In genomic region chr4:6423575-6423974, GRCh38 we compare ENCODE assay signal across 14 cellular contexts. TPM values are rescaled to one million over a fixed set of nuclear protein-coding genes. Genes with fewer than 3 reads are reported as not detected.
A peak's percentile ranks its signal among the peaks of the same experiment; 100 is the strongest.
DNase-seq lines count a peak whose midpoint lies in the region; ATAC-seq and TF ChIP-seq lines count a peak whose summit lies in the region.
"Had no signal": no experiment of that assay in that cellular context is flagged by ENCODE, and none has a peak within 500 bp of the region (broad histone marks: within the 10 kb centered on the region; RNA-seq: fewer than 3 reads in every experiment).

No MANE protein-coding gene starts in this region.

- no peak overlapping the region for H2AFZ ChIP-seq in SK-N-SH (ENCODE audit: low read depth)
- H2AFZ ChIP-seq: parathyroid adenoma had no signal

- no peak overlapping the region for H3K27ac Mint-ChIP-seq in CD8-positive, alpha-beta T cell
- H3K27ac Mint-ChIP-seq in activated naive CD4-positive, alpha-beta T cell treated with anti-CD3 and anti-CD28 coated beads, Interleukin-2, amount 10 ng/mL, durations not matched to agents 7 days and 5 days: no peak overlapping the region
- H3K27ac Mint-ChIP-seq: activated T-helper 2 cell treated with anti-CD3 and anti-CD28 coated beads, Interferon-gamma antibody, Interleukin-2, Interleukin-4, amounts not matched to agents 10 μg/mL and 5 μg/mL and 100 μg/mL, durations not matched to agents 14 hours and 24 hours and 36 hours had no signal

- no peaks in the 10 kb centered on the region for H3K36me3 ChIP-seq in CD8-positive, alpha-beta T cell (ENCODE audit: insufficient read depth, low read length)
- no peaks in the 10 kb centered on the region for H3K36me3 ChIP-seq in SK-N-SH (replicated peaks in 1 of 2; ENCODE audit: control insufficient read depth in 1 of 2, insufficient read depth in 2 of 2, low read length in 1 of 2)
- H3K36me3 ChIP-seq: gastroesophageal sphincter, lower lobe of right lung had no signal

- H3K4me2 ChIP-seq in SK-N-SH: no peak overlapping the region

- H3K4me3 ChIP-seq in CD8-positive, alpha-beta T cell (ENCODE audit: low read depth, low read length): no peak overlapping the region
- no peak overlapping the region for H3K4me3 ChIP-seq in SK-N-SH (ENCODE audit: low read depth in 2 of 2, low read length in 1 of 2)
- H3K4me3 ChIP-seq: gastroesophageal sphincter, lower lobe of right lung had no signal

- POLR2A ChIA-PET in GM10248 (lab: Yijun Ruan, JAX) (no interaction called here), SK-N-SH (lab: Yijun Ruan, JAX) (no interaction called here)
- POLR2A ChIA-PET in CD8-positive, alpha-beta T cell (lab: Charles Lee): no interaction called here

- H3K27me3 ChIP-seq in CD8-positive, alpha-beta T cell (ENCODE audit: insufficient read depth, low read length): no peaks in the 10 kb centered on the region
- H3K27me3 ChIP-seq in SK-N-SH (ENCODE audit: insufficient read depth): no peaks in the 10 kb centered on the region

- H3K4me3 Mint-ChIP-seq in CD8-positive, alpha-beta T cell: no peak overlapping the region
- no peak overlapping the region for H3K4me3 Mint-ChIP-seq in activated naive CD4-positive, alpha-beta T cell treated with anti-CD3 and anti-CD28 coated beads, Interleukin-2, amount 10 ng/mL, durations not matched to agents 7 days and 5 days

- H3K36me3 Mint-ChIP-seq in CD8-positive, alpha-beta T cell: no peaks in the 10 kb centered on the region
- H3K36me3 Mint-ChIP-seq in activated naive CD4-positive, alpha-beta T cell treated with anti-CD3 and anti-CD28 coated beads, Interleukin-2, amount 10 ng/mL, durations not matched to agents 7 days and 5 days: no peaks in the 10 kb centered on the region

- no peaks in the 10 kb centered on the region for H3K9me3 ChIP-seq in CD8-positive, alpha-beta T cell (ENCODE audit: low read length)
- no peaks in the 10 kb centered on the region for H3K9me3 ChIP-seq in SK-N-SH
- H3K9me3 ChIP-seq: gastroesophageal sphincter, lower lobe of right lung had no signal

- no peak for TF ChIP-seq CTCF in GM10248 (IDR thresholded peaks at IDR 0.05; ENCODE audit: control extremely low read depth, extremely low read depth, low read depth, missing control alignments)
- TF ChIP-seq CTCF in CD8-positive, alpha-beta T cell (IDR thresholded peaks at IDR 0.05): no peak
- TF ChIP-seq CTCF in SK-N-SH (IDR thresholded peaks at IDR 0.05): no peak

- TF ChIP-seq RAD21 in SK-N-SH (IDR thresholded peaks at IDR 0.05; ENCODE audit: low read length): no peak

- CTCF ChIA-PET in GM10248 (lab: Yijun Ruan, JAX) (no interaction called here), SK-N-SH (lab: Yijun Ruan, JAX) (no interaction called here)
- CTCF ChIA-PET in CD8-positive, alpha-beta T cell (lab: Charles Lee): no interaction called here
- CTCF ChIA-PET in activated naive CD4-positive, alpha-beta T cell treated with anti-CD3 and anti-CD28 coated beads, Interleukin-2, amount 10 ng/mL, durations not matched to agents 7 days and 5 days (lab: Charles Lee): no interaction called here

- no peak overlapping the region for H3K27ac ChIP-seq in CD8-positive, alpha-beta T cell (ENCODE audit: low read depth, low read length)
- H3K27ac ChIP-seq in SK-N-SH (ENCODE audit: low read depth in 2 of 2, low read length in 1 of 2): no peak overlapping the region
- H3K27ac ChIP-seq: gastroesophageal sphincter, lower lobe of right lung, parathyroid adenoma had no signal

- no peaks in the 10 kb centered on the region for H4K20me1 ChIP-seq in SK-N-SH (ENCODE audit: insufficient read depth)

- no peaks in the 10 kb centered on the region for H3K9me2 ChIP-seq in SK-N-SH

- H3K9me3 Mint-ChIP-seq in CD8-positive, alpha-beta T cell: no peaks in the 10 kb centered on the region
- H3K9me3 Mint-ChIP-seq in activated naive CD4-positive, alpha-beta T cell treated with anti-CD3 and anti-CD28 coated beads, Interleukin-2, amount 10 ng/mL, durations not matched to agents 7 days and 5 days: no peaks in the 10 kb centered on the region
- H3K9me3 Mint-ChIP-seq: activated T-helper 2 cell treated with anti-CD3 and anti-CD28 coated beads, Interferon-gamma antibody, Interleukin-2, Interleukin-4, amounts not matched to agents 10 μg/mL and 5 μg/mL and 100 μg/mL, durations not matched to agents 14 hours and 24 hours and 36 hours had no signal

- H3K4me1 ChIP-seq in CD8-positive, alpha-beta T cell (ENCODE audit: insufficient read depth, low read length): no peaks in the 10 kb centered on the region
- H3K4me1 ChIP-seq in SK-N-SH (ENCODE audit: control insufficient read depth in 1 of 2, insufficient read depth in 2 of 2, low read depth in 1 of 2, low read length in 1 of 2): no peaks in the 10 kb centered on the region; a peak in 1 of 4 replicates
- H3K4me1 ChIP-seq: gastroesophageal sphincter, lower lobe of right lung, parathyroid adenoma had no signal

- ATAC-seq in GM19324 (IDR thresholded peaks at IDR 0.05; ENCODE audit: low FRiP score, unreplicated experiment) (peak; percentile 81), HG02759 (IDR thresholded peaks at IDR 0.05; ENCODE audit: unreplicated experiment) (peak; percentile 94), HG03469 (IDR thresholded peaks at IDR 0.05; ENCODE audit: unreplicated experiment) (peak; percentile 98)
- no peak for ATAC-seq in CD8-positive, alpha-beta T cell
- ATAC-seq in activated CD4-positive, CD25-positive, alpha-beta regulatory T cell treated with anti-CD3 and anti-CD28 coated beads, Interleukin-2, amount 50 U/mL, for 24 hours: no peak
- ATAC-seq: gastroesophageal sphincter, lower lobe of right lung had no signal

- DNase-seq in GM10248 (ENCODE audit: extremely low spot score): peak; percentile 82
- no peak for DNase-seq in CD8-positive, alpha-beta T cell
- no peak for DNase-seq in activated naive CD4-positive, alpha-beta T cell treated with anti-CD3 and anti-CD28 coated beads, Interleukin-2, amount 10 ng/mL, durations not matched to agents 7 days and 5 days
- DNase-seq in SK-N-SH: no peak
- DNase-seq: lower lobe of right lung; NCI-H1105; stimulated activated CD4-positive, alpha-beta T cell treated with anti-CD3 and anti-CD28 coated beads, Interleukin-4, amount 100 ng/mL, for 1 hour had no signal

- H3K27me3 Mint-ChIP-seq in CD8-positive, alpha-beta T cell (ENCODE audit: low read depth): peaks cover 16% of the 10 kb centered on the region
- H3K27me3 Mint-ChIP-seq in activated naive CD4-positive, alpha-beta T cell treated with anti-CD3 and anti-CD28 coated beads, Interleukin-2, amount 10 ng/mL, durations not matched to agents 7 days and 5 days: peaks cover 3% of the 10 kb centered on the region

- 23% methylated on average over 2 of the region's 2 CpGs for WGBS in SK-N-SH (ENCODE audit: low lambda C conversion rate)

- no peaks in the 10 kb centered on the region for H3K4me1 Mint-ChIP-seq in CD8-positive, alpha-beta T cell (ENCODE audit: low read depth)
- no peaks in the 10 kb centered on the region for H3K4me1 Mint-ChIP-seq in activated naive CD4-positive, alpha-beta T cell treated with anti-CD3 and anti-CD28 coated beads, Interleukin-2, amount 10 ng/mL, durations not matched to agents 7 days and 5 days

- no peaks in the 10 kb centered on the region for H3F3A ChIP-seq in SK-N-SH (replicated peaks; ENCODE audit: insufficient read depth)

- intact Hi-C loops in CD8-positive, alpha-beta T cell (cut with DNase I, micrococcal nuclease): no loop called here

- H3K79me2 ChIP-seq in SK-N-SH (ENCODE audit: insufficient read depth): no peaks in the 10 kb centered on the region
- H3K79me2 ChIP-seq: parathyroid adenoma had no signal

- H3K9ac ChIP-seq in SK-N-SH: no peak overlapping the region
- H3K9ac ChIP-seq: parathyroid adenoma had no signal

- TF ChIP-seq EP300 in SK-N-SH (IDR thresholded peaks at IDR 0.05; ENCODE audit: borderline replicate concordance in 1 of 2, low read depth in 1 of 2, low read length in 1 of 2): no peak

TF ChIP-seq in SK-N-SH, 30 proteins besides CTCF, POLR2A, EP300 and RAD21 (continues in another document):
- no peak for TF ChIP-seq SIN3A (IDR thresholded peaks at IDR 0.05; ENCODE audit: borderline replicate concordance, low read depth, low read length)
- no peak for TF ChIP-seq MAX (IDR thresholded peaks at IDR 0.05; ENCODE audit: low read depth)
- no peak for TF ChIP-seq NFIC (IDR thresholded peaks at IDR 0.05; ENCODE audit: borderline replicate concordance)
- TF ChIP-seq GATA2 (CRISPR knock-in tag; IDR thresholded peaks at IDR 0.05): no peak
- TF ChIP-seq ZBTB33 (IDR thresholded peaks at IDR 0.05; ENCODE audit: borderline replicate concordance, low read depth): no peak
- TF ChIP-seq MXI1 (IDR thresholded peaks at IDR 0.05; ENCODE audit: low read depth, low read length): no peak

RNA-seq across cellular contexts. Expression of gene PPP2R2C, which starts 48.8 kb away (rescaled TPM):
- total RNA-seq in CD8-positive, alpha-beta T cell: not detected
- polyA plus RNA-seq in SK-N-SH (2012; rRNA removed): 0.08 and 0.21 TPM in 2 replicates
- 0.08 and 0.22 TPM in 2 replicates for polyA plus RNA-seq in SK-N-SH (2012; cell fraction: cytosol; rRNA removed)
- 0.05 and 0.19 TPM in 2 replicates for polyA plus RNA-seq in SK-N-SH (2012; cell fraction: nucleus; rRNA removed)
- total RNA-seq: activated T-helper 2 cell treated with anti-CD3 and anti-CD28 coated beads, Interferon-gamma antibody, Interleukin-2, Interleukin-4, amounts not matched to agents 10 μg/mL and 5 μg/mL and 100 μg/mL, durations not matched to agents 14 hours and 24 hours and 36 hours; lower lobe of right lung had no signal

Comparison
In these comparisons a context has a peak if more than half of its experiments do, and no peak if none do; other contexts are left out.
1. ATAC-seq: peak in GM19324 (single experiment), HG02759 (single experiment) and HG03469 (single experiment); none in CD8-positive, alpha-beta T cell (single experiment) and activated CD4-positive, CD25-positive, alpha-beta regulatory T cell treated with anti-CD3 and anti-CD28 coated beads, Interleukin-2, amount 50 U/mL, for 24 hours (0 of 2).